ENCODE assay signal across 8 cellular contexts in genomic region chr1:35929730-35930592, GRCh38. TPM values are rescaled to one million over a fixed set of nuclear protein-coding genes. Genes with fewer than 3 reads are reported as not detected.
DNase-seq lines count a peak whose midpoint lies in the region; ATAC-seq, FAIRE-seq and TF ChIP-seq lines count a peak whose summit lies in the region.

No MANE protein-coding gene starts in this region.

- H3K4ac ChIP-seq in H1 (replicated peaks; ENCODE audit: insufficient read length, low read depth, low read length) (no peak overlapping the region), mesendoderm (ENCODE audit: low read depth, low read length) (no peak overlapping the region)

- H3K4me2 ChIP-seq in H1 (ENCODE audit: insufficient read depth in 1 of 2, low read depth in 2 of 2, low read length in 2 of 2) (peak overlapping the region; percentile 78 to 85), mesendoderm (ENCODE audit: low read length) (peak overlapping the region; percentile 2)

- no peak overlapping the region for H3K14ac ChIP-seq in H1 (ENCODE audit: insufficient read length)

- H3K36me3 ChIP-seq in H1 (ENCODE audit: control insufficient read depth in 2 of 4, insufficient read depth in 4 of 4, low read length in 3 of 4) (no peaks in the 10 kb centered on the region; a peak in 1 of 8 replicates), mesendoderm (ENCODE audit: control insufficient read depth, insufficient read depth, low read length) (no peaks in the 10 kb centered on the region)

- H3K9me3 Mint-ChIP-seq in stimulated activated effector memory CD8-positive, alpha-beta T cell treated with anti-CD3 and anti-CD28 coated beads, Interleukin-12 subunit alpha, Interleukin-12 subunit beta, amount 100 ng/mL, for 72 hours: no peaks in the 10 kb centered on the region

- H4K8ac ChIP-seq in H1 (ENCODE audit: extremely low read depth, insufficient read depth, low read length) (no peak overlapping the region), mesendoderm (ENCODE audit: low read depth, low read length) (no peak overlapping the region)

- no peak overlapping the region for H3K23ac ChIP-seq in H1 (ENCODE audit: insufficient read length)
- H3K23ac ChIP-seq in mesendoderm (ENCODE audit: low read length): no peak overlapping the region

- H3K36me3 Mint-ChIP-seq in stimulated activated effector memory CD8-positive, alpha-beta T cell treated with anti-CD3 and anti-CD28 coated beads, Interleukin-12 subunit alpha, Interleukin-12 subunit beta, amount 100 ng/mL, for 72 hours: peaks cover 11% of the 10 kb centered on the region

- peaks cover 0 to 3% (median 0%) of the 10 kb centered on the region in 4 experiments; a peak in 2 of 7 replicates for H3K4me1 ChIP-seq in H1 (replicated peaks in 1 of 4; ENCODE audit: control insufficient read depth in 3 of 4, insufficient read depth in 4 of 4, low read length in 3 of 4)
- no peaks in the 10 kb centered on the region for H3K4me1 ChIP-seq in mesendoderm (ENCODE audit: control insufficient read depth, low read depth, low read length)

- H2BK15ac ChIP-seq in H1 (ENCODE audit: low read length) (no peak overlapping the region), mesendoderm (replicated peaks; ENCODE audit: low read depth) (no peak overlapping the region)

- 0 out of 2 replicates have a peak, but pooled peaks cover 6% of the 10 kb centered on the region for H3K23me2 ChIP-seq in H1 (ENCODE audit: low read depth, low read length)

- H2AK5ac ChIP-seq in H1 (ENCODE audit: low read depth, low read length) (no peak overlapping the region), mesendoderm (ENCODE audit: low read length) (no peak overlapping the region)

- CTCF ChIA-PET in H1 (lab: Charles Lee; ENCODE audit: partially characterized antibody): interaction anchor here (0.8 to 1.4 kb wide), 2 partner anchors 15 to 44 kb away, joined by 3 read pairs; no protein-coding TSS in a partner anchor

- no peak overlapping the region for H2BK20ac ChIP-seq in H1 (ENCODE audit: low read length)

- peak; percentile 22 for DNase-seq in activated gamma-delta T cell treated with Interleukin-2 at 50 U/mL for 16 hours
- DNase-seq in activated gamma-delta T cell (lab: John Stamatoyannopoulos, UW): no peak
- peak; percentile 64 for DNase-seq in NCI-H2171 (lab: John Stamatoyannopoulos, UW)
- DNase-seq in activated CD4-positive, alpha-beta T cell treated with anti-CD3 and anti-CD28 coated beads, Interleukin-2, amount 50 U/mL, for 4 hours: peak; percentile 29 to 32
- DNase-seq in H1 (ENCODE audit: low read depth in 1 of 2, low spot score in 2 of 2): peak; percentile 13 to 55
- peak; percentile 84 for DNase-seq in mesendoderm
- peak; percentile 8 to 63 for DNase-seq in stimulated activated effector memory CD8-positive, alpha-beta T cell treated with anti-CD3 and anti-CD28 coated beads, Interleukin-12 subunit alpha, Interleukin-12 subunit beta, amount 100 ng/mL, for 72 hours (ENCODE audit: low spot score in 2 of 2)
- DNase-seq in G401 (ENCODE audit: low spot score): no peak

- no peak for TF ChIP-seq POLR2A in H1 (IDR thresholded peaks at IDR 0.05; ENCODE audit: control extremely low read depth in 1 of 2, low read depth in 2 of 2, low read length in 2 of 2)

- POLR2A ChIA-PET in H1 (lab: Charles Lee; ENCODE audit: partially characterized antibody): interaction anchor here (0.7 to 2.6 kb wide), 12 partner anchors 9 to 288 kb away, joined by 3 to 20 read pairs (median 4); partner anchors contain the start of gene AGO1

- H3K79me2 ChIP-seq in H1 (ENCODE audit: control insufficient read depth in 1 of 2, insufficient read depth in 2 of 2, low read length in 2 of 2) (peaks cover 3 to 35% of the 10 kb centered on the region in 2 experiments), mesendoderm (ENCODE audit: control insufficient read depth, insufficient read depth, low read length) (peaks cover 24% of the 10 kb centered on the region)

- peak overlapping the region; percentile 68 for H4K5ac ChIP-seq in H1 (ENCODE audit: insufficient read length, low read depth, low read length)
- no peak overlapping the region for H4K5ac ChIP-seq in mesendoderm (ENCODE audit: low read length)

- H3K4me3 ChIP-seq in H1 (ENCODE audit: extremely low read depth in 1 of 4, insufficient read depth in 2 of 4, low read depth in 3 of 4, low read length in 4 of 4): peak overlapping the region; percentile 85 to 92 (median 90)
- H3K4me3 ChIP-seq in mesendoderm (ENCODE audit: low read length): peak overlapping the region; percentile 94

- TF ChIP-seq EP300 in H1 (IDR thresholded peaks at IDR 0.05; ENCODE audit: borderline replicate concordance in 1 of 2, low read depth in 2 of 2, low read length in 2 of 2): no peak

- no peaks in the 10 kb centered on the region for H3K9me3 ChIP-seq in H1 (ENCODE audit: insufficient read depth in 2 of 2, low read depth in 1 of 2, low read length in 1 of 2)

- H2BK5ac ChIP-seq in H1 (ENCODE audit: low read depth, low read length): 0 out of 2 replicates have a peak overlapping the region, but pooled peaks have one; percentile 54
- no peak overlapping the region for H2BK5ac ChIP-seq in mesendoderm (ENCODE audit: low read length)

- peaks cover 24% of the 10 kb centered on the region for H3K4me1 Mint-ChIP-seq in stimulated activated effector memory CD8-positive, alpha-beta T cell treated with anti-CD3 and anti-CD28 coated beads, Interleukin-12 subunit alpha, Interleukin-12 subunit beta, amount 100 ng/mL, for 72 hours

- H4K20me1 ChIP-seq in H1 (replicated peaks in 1 of 2; ENCODE audit: control insufficient read depth in 1 of 2, insufficient read depth in 2 of 2, low read length in 2 of 2): no peaks in the 10 kb centered on the region

- H3K18ac ChIP-seq in H1 (ENCODE audit: extremely low read depth, low read length): peak overlapping the region; percentile 52; the same call in 1 of the 2 replicates
- peak overlapping the region; percentile 86 for H3K18ac ChIP-seq in mesendoderm (ENCODE audit: low read length)

- H3K4me3 Mint-ChIP-seq in stimulated activated effector memory CD8-positive, alpha-beta T cell treated with anti-CD3 and anti-CD28 coated beads, Interleukin-12 subunit alpha, Interleukin-12 subunit beta, amount 100 ng/mL, for 72 hours: peak overlapping the region; percentile 87

- H3K56ac ChIP-seq in H1 (replicated peaks; ENCODE audit: insufficient read length, low read depth, low read length): peak overlapping the region; percentile 42
- H3K56ac ChIP-seq in mesendoderm (ENCODE audit: low read length): peak overlapping the region; percentile 98

- no peaks in the 10 kb centered on the region for H3K27me3 ChIP-seq in H1 (replicated peaks in 1 of 4; ENCODE audit: control insufficient read depth in 3 of 4, extremely low read depth in 1 of 4, insufficient read depth in 3 of 4, low read length in 3 of 4)
- H3K27me3 ChIP-seq in mesendoderm (ENCODE audit: insufficient read depth, low read length, poor library complexity): no peaks in the 10 kb centered on the region

- peak overlapping the region; percentile 75 to 89 (median 78) for H3K9ac ChIP-seq in H1 (replicated peaks in 1 of 4; ENCODE audit: extremely low read depth in 1 of 4, low read depth in 3 of 4, low read length in 3 of 4)
- H3K9ac ChIP-seq in mesendoderm (ENCODE audit: low read length): peak overlapping the region; percentile 81

- H3K79me1 ChIP-seq in H1 (ENCODE audit: low read depth, low read length): no peaks in the 10 kb centered on the region; the same call in 1 of the 2 replicates
- H3K79me1 ChIP-seq in mesendoderm (ENCODE audit: low read length): no peaks in the 10 kb centered on the region

- TF ChIP-seq RAD21 in H1 (IDR thresholded peaks at IDR 0.05 in 1 of 2, conservative IDR thresholded peaks at IDR 0.05 in 1 of 2; ENCODE audit: low read depth in 2 of 2, low read length in 2 of 2): no peak

- TF ChIP-seq CTCF in H1 (IDR thresholded peaks at IDR 0.05; ENCODE audit: control extremely low read depth in 1 of 3, insufficient read depth in 1 of 3, low read depth in 1 of 3, low read length in 3 of 3): no peak

- no peak overlapping the region for H2BK12ac ChIP-seq in H1 (ENCODE audit: low read depth, low read length)

- H3K27ac Mint-ChIP-seq in stimulated activated effector memory CD8-positive, alpha-beta T cell treated with anti-CD3 and anti-CD28 coated beads, Interleukin-12 subunit alpha, Interleukin-12 subunit beta, amount 100 ng/mL, for 72 hours: peak overlapping the region; percentile 96

- no peak for ATAC-seq in stimulated activated effector memory CD8-positive, alpha-beta T cell treated with anti-CD3 and anti-CD28 coated beads, Interleukin-12 subunit alpha, Interleukin-12 subunit beta, amount 100 ng/mL, for 72 hours

- 3% methylated on average over 15 of the region's 15 CpGs; no CpG with 5 or more reads in 1 of the 2 experiments for WGBS in H1 (ENCODE audit: extremely low coverage in 1 of 2, insufficient coverage in 1 of 2, insufficient read length in 1 of 2, insufficient replicate concordance in 2 of 2, low coverage in 1 of 2, low lambda C conversion rate in 2 of 2, missing lambda C conversion rate in 1 of 2), 2 experiments
- no CpG with 5 or more reads among the region's 15 CpGs for WGBS in mesendoderm (ENCODE audit: extremely low coverage, insufficient coverage, low lambda C conversion rate)

- no peak overlapping the region for H4K91ac ChIP-seq in H1 (replicated peaks; ENCODE audit: insufficient read length, low read length)

- H3K27ac ChIP-seq in H1 (ENCODE audit: low read depth, low read length): peak overlapping the region; percentile 86; the same call in 1 of the 2 replicates
- H3K27ac ChIP-seq in mesendoderm (ENCODE audit: low read depth, low read length): peak overlapping the region; percentile 99

- no peak overlapping the region for H2AFZ ChIP-seq in H1 (ENCODE audit: low read length)

- H2BK120ac ChIP-seq in H1 (replicated peaks; ENCODE audit: low read depth, low read length): no peak overlapping the region
- no peak overlapping the region for H2BK120ac ChIP-seq in mesendoderm (ENCODE audit: low read depth, low read length)

- in situ Hi-C loops in G401 (cut with HindIII; ENCODE audit: low sequenced_read_pairs): no loop called here

- FAIRE-seq in H1 (lab: Jason Lieb, UNC): no peak

RNA-seq across cellular contexts. Expression of gene AGO3, which starts 0.9 kb away (rescaled TPM):
- 26.4 and 26.6 TPM in 2 replicates for total RNA-seq in H1 (2021; fragmentation: NEBNext Ultra II Directional; extraction: Animal tissue kit (Norgen Biotek cat#: 25700))
- polyA plus RNA-seq in H1 (2011; rRNA removed): 10.3 and 10.7 TPM in 2 replicates
- polyA plus RNA-seq in H1 (2011; cell fraction: cytosol; rRNA removed): 12.6 TPM
- 23.9 TPM for polyA plus RNA-seq in H1 (2011; cell fraction: nucleus; rRNA removed)
- 13.1 to 17.6 TPM (median 15.7 TPM) in 4 replicates for polyA plus RNA-seq in H1 (2012, experiment 1 of 2)
- polyA plus RNA-seq in H1 (2012, experiment 2 of 2): 8.8 TPM
- 9.8 TPM for polyA plus RNA-seq in H1 (2013, experiment 1 of 2)
- polyA plus RNA-seq in H1 (2013, experiment 2 of 2): 10.5 TPM
- polyA minus RNA-seq in H1 (2011; rRNA and poly(A)+ RNA removed): 64.5 and 88.1 TPM in 2 replicates
- polyA minus RNA-seq in H1 (2011; cell fraction: cytosol; rRNA and poly(A)+ RNA removed): 19.2 TPM
- polyA minus RNA-seq in H1 (2011; cell fraction: nucleus; rRNA and poly(A)+ RNA removed): 55.0 TPM
- polyA plus RNA-seq in mesendoderm (2013, experiment 1 of 2): 11.5 TPM
- polyA plus RNA-seq in mesendoderm (2013, experiment 2 of 2): 10.2 TPM
- total RNA-seq in G401 (2014; rRNA removed; shearing (Covaris generic)): 10.5 and 36.9 TPM in 2 replicates

RNA-seq across cellular contexts. Expression of gene AGO1, which starts 47.0 kb away (rescaled TPM):
- 71.2 and 73.7 TPM in 2 replicates for total RNA-seq in H1 (2021; fragmentation: NEBNext Ultra II Directional; extraction: Animal tissue kit (Norgen Biotek cat#: 25700))
- polyA plus RNA-seq in H1 (2011; rRNA removed): 15.1 and 18.0 TPM in 2 replicates
- polyA plus RNA-seq in H1 (2011; cell fraction: cytosol; rRNA removed): 15.7 TPM
- 31.2 TPM for polyA plus RNA-seq in H1 (2011; cell fraction: nucleus; rRNA removed)
- polyA plus RNA-seq in H1 (2012, experiment 1 of 2): 15.6 to 21.9 TPM (median 20.5 TPM) in 4 replicates
- polyA plus RNA-seq in H1 (2012, experiment 2 of 2): 3.6 TPM
- polyA plus RNA-seq in H1 (2013, experiment 1 of 2): 17.0 TPM
- polyA plus RNA-seq in H1 (2013, experiment 2 of 2): 16.4 TPM
- 105 and 117 TPM in 2 replicates for polyA minus RNA-seq in H1 (2011; rRNA and poly(A)+ RNA removed)
- 49.0 TPM for polyA minus RNA-seq in H1 (2011; cell fraction: cytosol; rRNA and poly(A)+ RNA removed)
- 35.3 TPM for polyA minus RNA-seq in H1 (2011; cell fraction: nucleus; rRNA and poly(A)+ RNA removed)
- 24.9 TPM for polyA plus RNA-seq in mesendoderm (2013, experiment 1 of 2)
- 24.4 TPM for polyA plus RNA-seq in mesendoderm (2013, experiment 2 of 2)
- total RNA-seq in G401 (2014; rRNA removed; shearing (Covaris generic)): 6.7 and 11.2 TPM in 2 replicates

Comparison
In these comparisons a context has a peak if more than half of its experiments do, and no peak if none do; other contexts are left out.
1. DNase-seq: peak in activated gamma-delta T cell treated with Interleukin-2 at 50 U/mL for 16 hours (single experiment), NCI-H2171 (single experiment), activated CD4-positive, alpha-beta T cell treated with anti-CD3 and anti-CD28 coated beads, Interleukin-2, amount 50 U/mL, for 4 hours (2 of 2), H1 (2 of 2), mesendoderm (single experiment) and stimulated activated effector memory CD8-positive, alpha-beta T cell treated with anti-CD3 and anti-CD28 coated beads, Interleukin-12 subunit alpha, Interleukin-12 subunit beta, amount 100 ng/mL, for 72 hours (2 of 2); none in activated gamma-delta T cell (single experiment) and G401 (single experiment).